2 cellular contexts compared by ENCODE assay signal in genomic region chr2:119735565-119735964, GRCh38.
TF ChIP-seq lines count a peak whose summit lies in the region.

No MANE protein-coding gene starts in this region.

TF ChIP-seq in GM23338, 12 proteins besides CTCF, POLR2A, EP300 and RAD21:
- TF ChIP-seq STAT1 (IDR thresholded peaks at IDR 0.05; ENCODE audit: unreplicated experiment) (no peak), ETS1 (IDR thresholded peaks at IDR 0.05) (no peak), ZNF331 (CRISPR knock-in tag; IDR thresholded peaks at IDR 0.05; ENCODE audit: low read depth) (no peak), ZNF114 (CRISPR knock-in tag; IDR thresholded peaks at IDR 0.05) (no peak), CREB1 (CRISPR knock-in tag; IDR thresholded peaks at IDR 0.05; ENCODE audit: low read depth) (no peak), EZH2 (IDR thresholded peaks at IDR 0.05; ENCODE audit: low read depth, unreplicated experiment) (no peak)
- TF ChIP-seq, protein P1, sequence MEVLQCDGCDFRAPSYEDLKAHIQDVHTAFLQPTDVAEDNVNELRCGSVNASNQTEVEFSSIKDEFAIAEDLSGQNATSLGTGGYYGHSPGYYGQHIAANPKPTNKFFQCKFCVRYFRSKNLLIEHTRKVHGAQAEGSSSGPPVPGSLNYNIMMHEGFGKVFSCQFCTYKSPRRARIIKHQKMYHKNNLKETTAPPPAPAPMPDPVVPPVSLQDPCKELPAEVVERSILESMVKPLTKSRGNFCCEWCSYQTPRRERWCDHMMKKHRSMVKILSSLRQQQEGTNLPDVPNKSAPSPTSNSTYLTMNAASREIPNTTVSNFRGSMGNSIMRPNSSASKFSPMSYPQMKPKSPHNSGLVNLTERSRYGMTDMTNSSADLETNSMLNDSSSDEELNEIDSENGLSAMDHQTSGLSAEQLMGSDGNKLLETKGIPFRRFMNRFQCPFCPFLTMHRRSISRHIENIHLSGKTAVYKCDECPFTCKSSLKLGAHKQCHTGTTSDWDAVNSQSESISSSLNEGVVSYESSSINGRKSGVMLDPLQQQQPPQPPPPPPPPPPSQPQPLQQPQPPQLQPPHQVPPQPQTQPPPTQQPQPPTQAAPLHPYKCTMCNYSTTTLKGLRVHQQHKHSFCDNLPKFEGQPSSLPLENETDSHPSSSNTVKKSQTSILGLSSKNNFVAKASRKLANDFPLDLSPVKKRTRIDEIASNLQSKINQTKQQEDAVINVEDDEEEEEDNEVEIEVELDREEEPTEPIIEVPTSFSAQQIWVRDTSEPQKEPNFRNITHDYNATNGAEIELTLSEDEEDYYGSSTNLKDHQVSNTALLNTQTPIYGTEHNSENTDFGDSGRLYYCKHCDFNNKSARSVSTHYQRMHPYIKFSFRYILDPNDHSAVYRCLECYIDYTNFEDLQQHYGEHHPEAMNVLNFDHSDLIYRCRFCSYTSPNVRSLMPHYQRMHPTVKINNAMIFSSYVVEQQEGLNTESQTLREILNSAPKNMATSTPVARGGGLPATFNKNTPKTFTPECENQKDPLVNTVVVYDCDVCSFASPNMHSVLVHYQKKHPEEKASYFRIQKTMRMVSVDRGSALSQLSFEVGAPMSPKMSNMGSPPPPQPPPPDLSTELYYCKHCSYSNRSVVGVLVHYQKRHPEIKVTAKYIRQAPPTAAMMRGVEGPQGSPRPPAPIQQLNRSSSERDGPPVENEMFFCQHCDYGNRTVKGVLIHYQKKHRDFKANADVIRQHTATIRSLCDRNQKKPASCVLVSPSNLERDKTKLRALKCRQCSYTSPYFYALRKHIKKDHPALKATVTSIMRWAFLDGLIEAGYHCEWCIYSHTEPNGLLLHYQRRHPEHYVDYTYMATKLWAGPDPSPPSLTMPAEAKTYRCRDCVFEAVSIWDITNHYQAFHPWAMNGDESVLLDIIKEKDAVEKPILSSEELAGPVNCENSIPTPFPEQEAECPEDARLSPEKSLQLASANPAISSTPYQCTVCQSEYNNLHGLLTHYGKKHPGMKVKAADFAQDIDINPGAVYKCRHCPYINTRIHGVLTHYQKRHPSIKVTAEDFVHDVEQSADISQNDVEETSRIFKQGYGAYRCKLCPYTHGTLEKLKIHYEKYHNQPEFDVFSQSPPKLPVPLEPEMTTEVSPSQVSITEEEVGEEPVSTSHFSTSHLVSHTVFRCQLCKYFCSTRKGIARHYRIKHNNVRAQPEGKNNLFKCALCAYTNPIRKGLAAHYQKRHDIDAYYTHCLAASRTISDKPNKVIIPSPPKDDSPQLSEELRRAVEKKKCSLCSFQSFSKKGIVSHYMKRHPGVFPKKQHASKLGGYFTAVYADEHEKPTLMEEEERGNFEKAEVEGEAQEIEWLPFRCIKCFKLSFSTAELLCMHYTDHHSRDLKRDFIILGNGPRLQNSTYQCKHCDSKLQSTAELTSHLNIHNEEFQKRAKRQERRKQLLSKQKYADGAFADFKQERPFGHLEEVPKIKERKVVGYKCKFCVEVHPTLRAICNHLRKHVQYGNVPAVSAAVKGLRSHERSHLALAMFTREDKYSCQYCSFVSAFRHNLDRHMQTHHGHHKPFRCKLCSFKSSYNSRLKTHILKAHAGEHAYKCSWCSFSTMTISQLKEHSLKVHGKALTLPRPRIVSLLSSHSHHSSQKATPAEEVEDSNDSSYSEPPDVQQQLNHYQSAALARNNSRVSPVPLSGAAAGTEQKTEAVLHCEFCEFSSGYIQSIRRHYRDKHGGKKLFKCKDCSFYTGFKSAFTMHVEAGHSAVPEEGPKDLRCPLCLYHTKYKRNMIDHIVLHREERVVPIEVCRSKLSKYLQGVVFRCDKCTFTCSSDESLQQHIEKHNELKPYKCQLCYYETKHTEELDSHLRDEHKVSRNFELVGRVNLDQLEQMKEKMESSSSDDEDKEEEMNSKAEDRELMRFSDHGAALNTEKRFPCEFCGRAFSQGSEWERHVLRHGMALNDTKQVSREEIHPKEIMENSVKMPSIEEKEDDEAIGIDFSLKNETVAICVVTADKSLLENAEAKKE (CRISPR knock-in tag; IDR thresholded peaks at IDR 0.05): no peak

TF ChIP-seq in K562, 482 proteins besides CTCF, POLR2A, EP300 and RAD21:
- TF ChIP-seq RBM17 (IDR thresholded peaks at IDR 0.05; ENCODE audit: borderline replicate concordance, low read depth, low read length) (no peak), MCM5 (IDR thresholded peaks at IDR 0.05; ENCODE audit: low read depth) (no peak), TSC22D4 (tag; IDR thresholded peaks at IDR 0.05) (no peak), ATF1 (CRISPR knock-in tag; IDR thresholded peaks at IDR 0.05) (no peak), ATF1 (tag; IDR thresholded peaks at IDR 0.05) (no peak), HCFC1 (IDR thresholded peaks at IDR 0.05; ENCODE audit: low read depth, low read length) (no peak)
